In the genomic region with DNA sequence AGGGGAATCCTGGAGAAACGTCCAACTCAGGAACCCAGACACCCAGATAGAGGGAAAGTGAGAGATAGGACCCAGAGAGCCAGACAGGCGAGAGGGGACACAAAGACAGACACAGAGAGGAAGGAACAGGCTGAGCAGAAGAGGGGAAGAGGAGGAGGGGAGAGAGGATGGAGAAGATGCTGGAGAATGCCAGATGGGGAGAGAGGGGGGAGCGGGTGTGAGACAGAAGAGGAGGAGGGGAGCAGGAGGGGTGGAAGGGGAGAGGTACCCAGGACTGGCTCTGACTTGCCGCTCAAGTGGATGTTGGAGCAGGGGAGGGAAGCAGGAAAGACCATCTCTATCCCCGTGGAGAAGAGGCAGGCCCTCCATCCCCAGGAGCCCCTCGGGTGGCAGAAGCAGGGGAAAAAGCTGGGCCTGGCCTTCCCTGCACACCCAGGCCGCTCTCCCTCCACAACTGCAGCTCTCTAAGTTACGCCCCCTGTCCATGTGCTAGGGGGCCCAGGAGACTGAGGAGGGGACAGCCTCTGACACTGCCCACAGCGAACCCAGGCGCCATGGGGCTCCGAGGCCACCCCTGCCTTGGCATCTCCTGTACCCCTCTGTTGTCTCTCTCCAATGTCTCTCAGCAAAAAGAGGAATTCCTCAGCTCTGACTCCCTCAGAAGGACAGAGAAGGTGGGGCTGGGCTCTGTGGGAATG, we compare ENCODE assay signal across 14 cellular contexts. TPM values are rescaled to one million over a fixed set of nuclear protein-coding genes. Genes with fewer than 3 reads are reported as not detected.
DNase-seq lines count a peak whose midpoint lies in the region; ATAC-seq and TF ChIP-seq lines count a peak whose summit lies in the region.
"Had no signal": no experiment of that assay in that cellular context is flagged by ENCODE, and none has a peak within 500 bp of the region (broad histone marks: within the 10 kb centered on the region; RNA-seq: fewer than 3 reads in every experiment).

No MANE protein-coding gene starts in this region.

- peaks cover 72% of the 10 kb centered on the region for H3K4me1 Mint-ChIP-seq in endothelial cell (ENCODE audit: unreplicated experiment)

- no peak for ATAC-seq in GM21526 (IDR thresholded peaks at IDR 0.05; ENCODE audit: low FRiP score, unreplicated experiment)

- TF ChIP-seq POLR2A in spleen (IDR thresholded peaks at IDR 0.05): no peak
- TF ChIP-seq POLR2A in transverse colon (IDR thresholded peaks at IDR 0.05): no peak

- in situ Hi-C loops in transverse colon (cut with MboI; ENCODE audit: low pct_ligation_motif_present in 1 of 4, low pct_unique_long_range_greater_than_20kb in 1 of 4, low sequenced_read_pairs in 3 of 4) (no loop called here), GM13977 (cut with MboI; ENCODE audit: low pct_unique_long_range_greater_than_20kb, low sequenced_read_pairs, unreplicated experiment) (no loop called here)

- peak; percentile 37 for DNase-seq in NCI-H82 (lab: John Stamatoyannopoulos, UW)
- no peak for DNase-seq in NCI-H82 treated with DMSO at 0.1 percent for 48 hours (lab: John Stamatoyannopoulos, UW; ENCODE audit: unreplicated experiment)
- no peak for DNase-seq in endothelial cell (ENCODE audit: low spot score)
- no peak for DNase-seq in spleen
- no peak for DNase-seq in transverse colon
- DNase-seq in GM13977 (ENCODE audit: low spot score): no peak
- DNase-seq: KBM-7; mammary epithelial cell; stimulated activated CD4-positive, alpha-beta T cell treated with anti-CD3 and anti-CD28 coated beads, Interleukin-12 subunit alpha, Interleukin-12 subunit beta, amount 100 ng/mL, for 4 hours had no signal

- peak overlapping the region; percentile 93 for H3K4me3 ChIP-seq in OCI-LY3 (ENCODE audit: low read length)
- peak overlapping the region in 4 of 8 donors; percentile 88 to 98 (median 94) for H3K4me3 ChIP-seq in spleen
- H3K4me3 ChIP-seq in transverse colon: no peak overlapping the region

- TF ChIP-seq CTCF in OCI-LY3 (IDR thresholded peaks at IDR 0.05; ENCODE audit: low read depth, low read length) (no peak), endothelial cell (IDR thresholded peaks at IDR 0.05; ENCODE audit: unreplicated experiment) (no peak), spleen (IDR thresholded peaks at IDR 0.05 in 8 of 11, conservative IDR thresholded peaks at IDR 0.05 in 3 of 11) (no peak), transverse colon (IDR thresholded peaks at IDR 0.05) (no peak), GM13977 (IDR thresholded peaks at IDR 0.05; ENCODE audit: extremely low read depth, insufficient read depth, missing control alignments) (no peak)

- H3K36me3 ChIP-seq in OCI-LY3 (replicated peaks; ENCODE audit: low read depth, low read length): peaks cover 88% of the 10 kb centered on the region
- H3K36me3 ChIP-seq in spleen: peaks cover 0 to 61% (median 44%) of the 10 kb centered on the region in 6 donors
- H3K36me3 ChIP-seq in transverse colon: peaks cover 0 to 12% (median 0%) of the 10 kb centered on the region in 4 donors

- H3K4me3 Mint-ChIP-seq in endothelial cell (ENCODE audit: unreplicated experiment): peak overlapping the region; percentile 70

- H2AFZ ChIP-seq in OCI-LY3 (ENCODE audit: low read depth, low read length): no peak overlapping the region

- no peaks in the 10 kb centered on the region for H3K9me3 Mint-ChIP-seq in endothelial cell (ENCODE audit: unreplicated experiment)

- H3K36me3 Mint-ChIP-seq in endothelial cell (ENCODE audit: low read depth, unreplicated experiment): peaks cover 42% of the 10 kb centered on the region

- H4K20me1 ChIP-seq in OCI-LY3 (ENCODE audit: insufficient read depth, low read length): peaks cover 65% of the 10 kb centered on the region

- H3K27ac ChIP-seq in OCI-LY3 (ENCODE audit: low read length): peak overlapping the region; percentile 98
- H3K27ac ChIP-seq in spleen: peak overlapping the region in 6 of 8 donors; percentile 32 to 99 (median 97)
- H3K27ac ChIP-seq in transverse colon: no peak overlapping the region
- H3K27ac ChIP-seq: 22Rv1 had no signal

- peaks cover 58% of the 10 kb centered on the region for H3K4me1 ChIP-seq in OCI-LY3 (ENCODE audit: low read length)
- peaks cover 56 to 93% (median 80%) of the 10 kb centered on the region in 6 donors for H3K4me1 ChIP-seq in spleen
- H3K4me1 ChIP-seq in transverse colon: peaks cover 23 to 47% (median 38%) of the 10 kb centered on the region in 4 donors

- TF ChIP-seq EP300 in transverse colon (IDR thresholded peaks at IDR 0.05; ENCODE audit: low read depth): no peak

- peaks cover 26% of the 10 kb centered on the region for H3K27me3 Mint-ChIP-seq in endothelial cell (ENCODE audit: unreplicated experiment)

- intact Hi-C loops in spleen (cut with DNase I; ENCODE audit: low total_unique reads) (no loop called here), transverse colon (cut with DNase I; ENCODE audit: low total_unique reads) (no loop called here)

- H3K4me2 ChIP-seq in OCI-LY3 (ENCODE audit: low read length): peak overlapping the region; percentile 95

- peak overlapping the region; percentile 99 for H3K9ac ChIP-seq in OCI-LY3 (ENCODE audit: low read length)

- H3K27me3 ChIP-seq in OCI-LY3 (ENCODE audit: low read depth, low read length) (no peaks in the 10 kb centered on the region), spleen (replicated peaks in 1 of 7) (no peaks in the 10 kb centered on the region), transverse colon (no peaks in the 10 kb centered on the region)

- H3K27ac Mint-ChIP-seq in endothelial cell (ENCODE audit: unreplicated experiment): peak overlapping the region; percentile 3

- 58 to 74% (median 63%) methylated on average over 11 of the region's 11 CpGs for WGBS in spleen, 5 donors
- WGBS in transverse colon (ENCODE audit: low coverage in 1 of 2), 2 donors: 65 to 66% methylated on average over 4 to 10 of the region's 11 CpGs

- H3K9me3 ChIP-seq in OCI-LY3 (ENCODE audit: insufficient read depth, low read length) (no peaks in the 10 kb centered on the region), spleen (no peaks in the 10 kb centered on the region), transverse colon (no peaks in the 10 kb centered on the region)

- peaks cover 99% of the 10 kb centered on the region for H3K79me2 ChIP-seq in OCI-LY3 (ENCODE audit: low read length)

RNA-seq across cellular contexts. Expression of a gene that starts 4.8 kb away (rescaled TPM):
- total RNA-seq in endothelial cell (ENCODE audit: unreplicated experiment) (101 TPM), spleen (100 to 1,000 TPM in 4 of 7 donors, 10 to 100 TPM in 3; 54.1 to 136 (median 112) TPM), transverse colon (10 to 100 TPM; 19.0 to 29.9 (median 27.7) TPM)
- 100 to 1,000 TPM in 1 of 3 donors, 10 to 100 TPM in 2; 30.0 to 105 (median 40.9) TPM for polyA plus RNA-seq in spleen

RNA-seq across cellular contexts. Expression of a gene that starts 15.7 kb away (rescaled TPM):
- total RNA-seq in endothelial cell (ENCODE audit: unreplicated experiment) (82.0 TPM), spleen (1 to 10 TPM; 1.2 to 7.5 (median 4.1) TPM), transverse colon (1 to 10 TPM in 1 of 4 donors, under 1 TPM in 2, not detected in 1; 0.14 to 1.8 (median 0.32) TPM)
- polyA plus RNA-seq in spleen: 1 to 10 TPM; 1.1 to 1.9 (median 1.1) TPM
- total RNA-seq: NCI-H460 had no signal

RNA-seq across cellular contexts. Expression of a gene that starts 20.1 kb away (rescaled TPM):
- total RNA-seq in endothelial cell (ENCODE audit: unreplicated experiment) (not detected), spleen (1 to 10 TPM in 6 of 7 donors, not detected in 1; 1.2 to 4.7 (median 2.7) TPM), transverse colon (10 to 100 TPM in 1 of 4 donors, 1 to 10 TPM in 3; 3.7 to 65.3 (median 7.6) TPM)
- 1 to 10 TPM; 3.7 to 5.9 (median 5.7) TPM for polyA plus RNA-seq in spleen
- total RNA-seq: fibroblast of villous mesenchyme, mammary epithelial cell, NCI-H460 had no signal
- polyA plus RNA-seq: mammary epithelial cell had no signal

RNA-seq across cellular contexts. Expression of a gene that starts 50.5 kb away (rescaled TPM):
- total RNA-seq in endothelial cell (ENCODE audit: unreplicated experiment) (37.1 TPM), spleen (10 to 100 TPM; 22.9 to 41.5 (median 26.1) TPM), transverse colon (100 to 1,000 TPM in 3 of 4 donors, 10 to 100 TPM in 1; 84.6 to 292 (median 136) TPM)
- 10 to 100 TPM in 1 of 3 donors, 1 to 10 TPM in 2; 8.7 to 16.9 (median 9.5) TPM for polyA plus RNA-seq in spleen

RNA-seq across cellular contexts. Expression of a gene that starts 55.8 kb away (rescaled TPM):
- 6.8 TPM for total RNA-seq in endothelial cell (ENCODE audit: unreplicated experiment)
- 100 to 1,000 TPM in 2 of 7 donors, 10 to 100 TPM in 4, 1 to 10 TPM in 1; 7.4 to 458 (median 65.4) TPM for total RNA-seq in spleen
- 10 to 100 TPM in 2 of 3 donors, 1 to 10 TPM in 1; 7.1 to 24.0 (median 11.3) TPM for polyA plus RNA-seq in spleen
- 100 to 1,000 TPM in 2 of 4 donors, 10 to 100 TPM in 2; 13.0 to 210 (median 79.8) TPM for total RNA-seq in transverse colon

Comparison
In these comparisons a context has a peak if more than half of its experiments do, and no peak if none do; other contexts are left out.
1. H3K27ac ChIP-seq: peak in OCI-LY3 (single experiment) and spleen (6 of 8); none in transverse colon (0 of 4).